In the genomic region with DNA sequence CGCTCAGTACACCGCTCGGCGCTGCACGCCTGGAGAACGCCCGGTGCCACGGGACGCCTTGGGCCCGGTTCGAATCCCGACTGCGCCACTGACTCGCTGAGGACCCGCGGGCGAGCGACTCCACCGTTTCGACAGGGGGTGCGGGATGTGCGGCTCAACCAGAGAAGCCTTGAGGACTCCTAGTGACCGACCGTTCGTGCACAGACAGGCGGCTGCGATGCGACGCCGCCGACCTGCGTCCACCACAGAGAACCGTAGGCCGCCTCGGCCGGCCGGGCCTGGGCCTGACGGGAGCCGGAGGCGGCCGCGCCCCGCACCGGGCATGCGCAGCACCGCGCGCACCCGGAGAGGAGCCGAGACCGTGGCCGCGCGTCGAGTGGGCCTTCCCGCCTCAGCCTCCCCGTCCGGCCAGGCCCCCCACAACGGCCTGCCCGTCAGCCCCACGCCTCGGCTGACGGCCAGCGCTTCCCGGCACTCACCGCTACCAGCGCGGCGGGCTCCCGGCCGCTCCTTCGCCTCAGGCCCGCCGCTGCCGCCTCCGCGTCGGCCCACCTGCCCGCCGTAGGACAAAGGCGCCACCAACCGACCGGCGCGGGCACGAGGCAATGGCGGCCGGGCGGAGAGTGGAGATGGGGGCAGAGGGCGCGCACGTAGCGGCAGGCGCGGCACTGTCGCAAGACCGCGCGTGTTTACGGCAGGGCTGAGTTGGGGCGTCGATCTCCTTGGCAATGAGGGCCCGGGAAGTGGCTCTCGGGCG, we compare ENCODE assay signal across 8 cellular contexts. TPM values are rescaled to one million over a fixed set of nuclear protein-coding genes. Genes with fewer than 3 reads are reported as not detected.
DNase-seq lines count a peak whose midpoint lies in the region; ATAC-seq and TF ChIP-seq lines count a peak whose summit lies in the region.

A gene (minus strand): TSS at position 625 of the 757 bp plus-strand sequence. CDS start 10,538 bp downstream, outside the sequence.

- peak; percentile 98 for DNase-seq in GM12865 (ENCODE audit: low read depth)
- peak; percentile 95 for DNase-seq in NCI-H128 (lab: John Stamatoyannopoulos, UW; ENCODE audit: unreplicated experiment)
- peak; percentile 89 for DNase-seq in activated naive CD8-positive, alpha-beta T cell treated with anti-CD3 and anti-CD28 coated beads, Interleukin-2, amount 50 U/mL, for 16 hours (ENCODE audit: low read depth, low spot score)
- peak; percentile 98 for DNase-seq in Right ventricle myocardium superior
- peak; percentile 90 to 92 for DNase-seq in tibial nerve (ENCODE audit: low spot score in 2 of 2)

- 0 out of 2 replicates have a peak, but pooled peaks cover 9% of the 10 kb centered on the region for H3F3A ChIP-seq in SU-DHL-6 (ENCODE audit: insufficient read depth)

- peak within 1 kb of the TSS; percentile 89 for H3K4me3 ChIP-seq in GM12865 (ENCODE audit: low read depth, low read length)
- H3K4me3 ChIP-seq in SU-DHL-6 (ENCODE audit: insufficient read depth, low read length, poor library complexity, severe bottlenecking), result peak within 1 kb of the TSS; percentile 93
- H3K4me3 ChIP-seq in parathyroid adenoma (ENCODE audit: low read depth, low read length), result peak within 1 kb of the TSS; percentile 93
- peak within 1 kb of the TSS; percentile 77 to 99 (median 79) for H3K4me3 ChIP-seq in tibial nerve

- H2AFZ ChIP-seq in SU-DHL-6 (ENCODE audit: low read depth, low read length, severe bottlenecking), result peak within 1 kb of the TSS; percentile 60
- peak within 1 kb of the TSS; percentile 94 for H2AFZ ChIP-seq in parathyroid adenoma

- H3K4me2 ChIP-seq in SU-DHL-6 (ENCODE audit: low read depth, low read length, poor library complexity, severe bottlenecking) (peak within 1 kb of the TSS; percentile 98), parathyroid adenoma (ENCODE audit: low read length) (peak within 1 kb of the TSS; percentile 68)

- ATAC-seq in HG02759 (IDR thresholded peaks at IDR 0.05; ENCODE audit: unreplicated experiment) (peak; percentile 88), Right ventricle myocardium superior (ENCODE audit: poor library complexity) (peak; percentile 99)

- TF ChIP-seq CTCF in GM12865 (IDR thresholded peaks at IDR 0.05; ENCODE audit: insufficient read depth, low read depth, low read length, missing control alignments) (peak; percentile 23), SU-DHL-6 (IDR thresholded peaks at IDR 0.05; ENCODE audit: insufficient read depth, low read length, poor library complexity, severe bottlenecking) (no peak), parathyroid adenoma (IDR thresholded peaks at IDR 0.05) (peak; percentile 52), tibial nerve (IDR thresholded peaks at IDR 0.05) (peak in 3 of 5 experiments; percentile 6 to 75 (median 30))

- no peaks in the 10 kb centered on the region for H3K9me3 ChIP-seq in SU-DHL-6 (ENCODE audit: insufficient read depth, low read length)
- no peaks in the 10 kb centered on the region for H3K9me3 ChIP-seq in parathyroid adenoma (ENCODE audit: control insufficient read depth, low read length)
- H3K9me3 ChIP-seq in tibial nerve, result no peaks in the 10 kb centered on the region

- H3K4me1 ChIP-seq in parathyroid adenoma (peaks cover 19% of the 10 kb centered on the region), tibial nerve (peaks cover 0 to 49% (median 45%) of the 10 kb centered on the region in 4 donors)

- H3K36me3 ChIP-seq in SU-DHL-6 (ENCODE audit: low read length) (no peaks in the 10 kb centered on the region), parathyroid adenoma (ENCODE audit: control insufficient read depth, insufficient read depth, low read length) (no peaks in the 10 kb centered on the region), tibial nerve (no peaks in the 10 kb centered on the region)

- 0% methylated on average over 8 to 68 of the region's 105 CpGs for WGBS in tibial nerve, 2 donors

- H4K20me1 ChIP-seq in SU-DHL-6 (ENCODE audit: low read depth, low read length), result peaks cover 25% of the 10 kb centered on the region; the same call in 1 of the 2 replicates

- H3K27me3 ChIP-seq in SU-DHL-6 (ENCODE audit: low read length) (no peaks in the 10 kb centered on the region), parathyroid adenoma (ENCODE audit: control insufficient read depth, insufficient read depth, low read length) (no peaks in the 10 kb centered on the region), tibial nerve (no peaks in the 10 kb centered on the region)

- H3K79me2 ChIP-seq in SU-DHL-6 (ENCODE audit: insufficient read depth, low read length), result peaks cover 50% of the 10 kb centered on the region
- H3K79me2 ChIP-seq in parathyroid adenoma, result peaks cover 47% of the 10 kb centered on the region

- peak within 1 kb of the TSS; percentile 76 for H3K27ac ChIP-seq in SU-DHL-6 (ENCODE audit: low read depth, low read length)
- peak within 1 kb of the TSS; percentile 98 for H3K27ac ChIP-seq in parathyroid adenoma
- peak within 1 kb of the TSS; percentile 98 to 100 (median 99) for H3K27ac ChIP-seq in tibial nerve

- H3K9ac ChIP-seq in SU-DHL-6 (ENCODE audit: low read length), result peak within 1 kb of the TSS; percentile 95
- H3K9ac ChIP-seq in parathyroid adenoma, result peak within 1 kb of the TSS; percentile 71

- intact Hi-C loops in Right ventricle myocardium superior (cut with DNase I), result no loop called here

- peak; percentile 58 to 95 for TF ChIP-seq EP300 in tibial nerve (IDR thresholded peaks at IDR 0.05)

- TF ChIP-seq POLR2A in tibial nerve (IDR thresholded peaks at IDR 0.05), result peak; percentile 81 to 88

- H3K9me2 ChIP-seq in SU-DHL-6 (replicated peaks; ENCODE audit: insufficient read depth, low read length), result no peaks in the 10 kb centered on the region

RNA-seq across cellular contexts. Expression of the gene that starts here (rescaled TPM):
- total RNA-seq in Right ventricle myocardium superior (23.0 TPM), tibial nerve (10 to 100 TPM; 34.8 to 71.4 (median 47.2) TPM)

Comparison
In these comparisons a context has a peak if more than half of its experiments do, and no peak if none do; other contexts are left out.
1. Peak in every context shown above with its lines: DNase-seq, ATAC-seq, H3K4me3 ChIP-seq and H3K27ac ChIP-seq.